ENCODE assay signal across 1 cellular context in the genomic region with DNA sequence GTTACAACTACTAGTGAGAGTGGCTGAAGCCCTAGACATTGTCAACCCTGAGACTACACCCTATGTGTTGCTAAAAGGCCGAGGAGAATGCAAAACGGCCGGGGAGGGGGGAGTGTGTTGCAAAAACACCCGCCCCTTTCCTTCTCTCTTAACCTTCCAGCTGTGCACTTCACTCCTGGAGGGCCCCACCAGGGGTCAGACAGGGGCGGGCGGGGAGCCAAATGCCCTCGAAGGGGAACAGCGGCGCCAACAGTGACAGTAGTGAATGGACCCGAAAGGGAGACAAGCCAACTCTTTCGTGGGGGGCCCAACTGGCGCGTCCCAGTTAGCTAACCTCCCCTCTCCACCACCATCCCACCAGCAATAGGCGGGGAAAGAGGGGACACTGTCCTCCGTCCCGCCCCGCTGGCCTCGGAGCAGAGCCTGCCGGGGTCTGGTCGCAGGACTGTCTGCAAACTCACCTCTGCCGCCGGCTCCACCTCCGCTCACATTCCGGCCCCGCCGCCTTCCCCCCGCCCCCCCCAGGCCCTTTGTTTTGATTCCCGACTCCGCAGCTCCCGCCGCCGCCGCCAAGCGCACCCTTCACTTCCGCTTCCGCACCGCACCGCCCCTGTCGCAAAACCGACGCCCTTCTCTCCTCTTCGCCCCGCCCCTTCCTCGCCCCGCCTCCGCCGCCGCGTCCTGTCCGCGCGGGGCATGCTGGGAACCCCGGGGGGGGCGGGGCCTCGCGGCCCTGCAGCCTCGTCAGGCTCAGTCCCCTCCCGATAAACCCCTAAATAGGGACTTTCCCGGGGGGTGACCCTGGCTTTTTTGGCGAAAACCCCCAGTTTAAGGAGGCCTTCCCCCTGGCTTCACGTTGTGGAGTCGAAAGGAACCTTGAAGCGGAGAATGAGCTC.
TF ChIP-seq lines count a peak whose summit lies in the region.

A gene with protein sequence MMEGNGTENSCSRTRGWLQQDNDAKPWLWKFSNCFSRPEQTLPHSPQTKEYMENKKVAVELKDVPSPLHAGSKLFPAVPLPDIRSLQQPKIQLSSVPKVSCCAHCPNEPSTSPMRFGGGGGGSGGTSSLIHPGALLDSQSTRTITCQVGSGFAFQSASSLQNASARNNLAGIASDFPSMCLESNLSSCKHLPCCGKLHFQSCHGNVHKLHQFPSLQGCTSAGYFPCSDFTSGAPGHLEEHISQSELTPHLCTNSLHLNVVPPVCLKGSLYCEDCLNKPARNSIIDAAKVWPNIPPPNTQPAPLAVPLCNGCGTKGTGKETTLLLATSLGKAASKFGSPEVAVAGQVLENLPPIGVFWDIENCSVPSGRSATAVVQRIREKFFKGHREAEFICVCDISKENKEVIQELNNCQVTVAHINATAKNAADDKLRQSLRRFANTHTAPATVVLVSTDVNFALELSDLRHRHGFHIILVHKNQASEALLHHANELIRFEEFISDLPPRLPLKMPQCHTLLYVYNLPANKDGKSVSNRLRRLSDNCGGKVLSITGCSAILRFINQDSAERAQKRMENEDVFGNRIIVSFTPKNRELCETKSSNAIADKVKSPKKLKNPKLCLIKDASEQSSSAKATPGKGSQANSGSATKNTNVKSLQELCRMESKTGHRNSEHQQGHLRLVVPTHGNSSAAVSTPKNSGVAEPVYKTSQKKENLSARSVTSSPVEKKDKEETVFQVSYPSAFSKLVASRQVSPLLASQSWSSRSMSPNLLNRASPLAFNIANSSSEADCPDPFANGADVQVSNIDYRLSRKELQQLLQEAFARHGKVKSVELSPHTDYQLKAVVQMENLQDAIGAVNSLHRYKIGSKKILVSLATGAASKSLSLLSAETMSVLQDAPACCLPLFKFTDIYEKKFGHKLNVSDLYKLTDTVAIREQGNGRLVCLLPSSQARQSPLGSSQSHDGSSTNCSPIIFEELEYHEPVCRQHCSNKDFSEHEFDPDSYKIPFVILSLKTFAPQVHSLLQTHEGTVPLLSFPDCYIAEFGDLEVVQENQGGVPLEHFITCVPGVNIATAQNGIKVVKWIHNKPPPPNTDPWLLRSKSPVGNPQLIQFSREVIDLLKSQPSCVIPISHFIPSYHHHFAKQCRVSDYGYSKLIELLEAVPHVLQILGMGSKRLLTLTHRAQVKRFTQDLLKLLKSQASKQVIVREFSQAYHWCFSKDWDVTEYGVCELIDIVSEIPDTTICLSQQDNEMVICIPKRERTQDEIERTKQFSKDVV (N-terminal part only) (minus strand): TSS at position 598 of the 896 bp plus-strand sequence. CDS start 3,921 bp downstream, outside the sequence.

TF ChIP-seq in K562, 482 proteins besides CTCF, POLR2A, EP300 and RAD21 (continued from another document and continues in another):
- TF ChIP-seq ZBTB43 (CRISPR knock-in tag; IDR thresholded peaks at IDR 0.05) (no peak), TRIM25 (IDR thresholded peaks at IDR 0.05; ENCODE audit: borderline replicate concordance) (no peak), SP2 (IDR thresholded peaks at IDR 0.05; ENCODE audit: extremely low read depth, low read depth, low read length, poor library complexity, severe bottlenecking) (no peak), SLC30A9 (CRISPR knock-in tag; IDR thresholded peaks at IDR 0.05) (no peak), SMARCE1 (IDR thresholded peaks at IDR 0.05) (no peak), CHD1 (IDR thresholded peaks at IDR 0.05; ENCODE audit: low read length) (no peak), C11orf30 (IDR thresholded peaks at IDR 0.05; ENCODE audit: low read depth) (peak; percentile 75; the same call in 1 of the 2 replicates), SIX5 (IDR thresholded peaks at IDR 0.05; ENCODE audit: borderline replicate concordance in 1 of 2, insufficient read depth in 1 of 2, low read depth in 1 of 2, low read length in 2 of 2) (0 out of 4 replicates have a peak, but pooled peaks of 1 of the 2 experiments have one; percentile 26), ZNF3 (CRISPR knock-in tag; IDR thresholded peaks at IDR 0.05) (no peak), GABPB1 (CRISPR knock-in tag; IDR thresholded peaks at IDR 0.05) (peak; percentile 86; the same call in 1 of the 2 replicates), CHCHD3 (CRISPR knock-in tag; IDR thresholded peaks at IDR 0.05) (peak; percentile 94), ZZZ3 (IDR thresholded peaks at IDR 0.05) (no peak), SMAD4 (CRISPR knock-in tag; conservative IDR thresholded peaks at IDR 0.05) (peak; percentile 93), HLTF (IDR thresholded peaks at IDR 0.05) (no peak), ARID4B (CRISPR knock-in tag; IDR thresholded peaks at IDR 0.05) (no peak; the same call in 1 of the 2 replicates), ESRRB (CRISPR knock-in tag; IDR thresholded peaks at IDR 0.05; ENCODE audit: borderline replicate concordance) (no peak), RBM34 (IDR thresholded peaks at IDR 0.05; ENCODE audit: borderline replicate concordance, insufficient read depth, low read length) (no peak), ZNF778 (CRISPR knock-in tag; IDR thresholded peaks at IDR 0.05) (no peak), CHD2 (IDR thresholded peaks at IDR 0.05; ENCODE audit: low read depth, low read length) (peak; percentile 6; the same call in 1 of the 2 replicates), E2F3 (CRISPR knock-in tag; IDR thresholded peaks at IDR 0.05) (no peak), FOXM1 (IDR thresholded peaks at IDR 0.05; ENCODE audit: low read depth) (no peak), FOXM1 (CRISPR knock-in tag; IDR thresholded peaks at IDR 0.05; ENCODE audit: low read depth) (no peak), ADNP (tag; IDR thresholded peaks at IDR 0.05) (no peak), POLR2H (tag; IDR thresholded peaks at IDR 0.05; ENCODE audit: low read depth) (peak; percentile 92), RBBP5 (IDR thresholded peaks at IDR 0.05; ENCODE audit: borderline replicate concordance, insufficient read depth, low read length, poor library complexity, severe bottlenecking) (peak; percentile 70), MEF2D (tag; conservative IDR thresholded peaks at IDR 0.05; ENCODE audit: low read depth) (no peak), PURB (CRISPR knock-in tag; IDR thresholded peaks at IDR 0.05; ENCODE audit: low read depth) (no peak), CLOCK (CRISPR knock-in tag; IDR thresholded peaks at IDR 0.05; ENCODE audit: borderline replicate concordance) (no peak), ZNF57 (CRISPR knock-in tag; IDR thresholded peaks at IDR 0.05) (no peak), CHD4 (IDR thresholded peaks at IDR 0.05; ENCODE audit: insufficient read depth, insufficient replicate concordance, low read depth, low read length, poor library complexity, severe bottlenecking) (no peak), STAT5B (CRISPR knock-in tag; IDR thresholded peaks at IDR 0.05) (no peak)
- TF ChIP-seq, protein P1, sequence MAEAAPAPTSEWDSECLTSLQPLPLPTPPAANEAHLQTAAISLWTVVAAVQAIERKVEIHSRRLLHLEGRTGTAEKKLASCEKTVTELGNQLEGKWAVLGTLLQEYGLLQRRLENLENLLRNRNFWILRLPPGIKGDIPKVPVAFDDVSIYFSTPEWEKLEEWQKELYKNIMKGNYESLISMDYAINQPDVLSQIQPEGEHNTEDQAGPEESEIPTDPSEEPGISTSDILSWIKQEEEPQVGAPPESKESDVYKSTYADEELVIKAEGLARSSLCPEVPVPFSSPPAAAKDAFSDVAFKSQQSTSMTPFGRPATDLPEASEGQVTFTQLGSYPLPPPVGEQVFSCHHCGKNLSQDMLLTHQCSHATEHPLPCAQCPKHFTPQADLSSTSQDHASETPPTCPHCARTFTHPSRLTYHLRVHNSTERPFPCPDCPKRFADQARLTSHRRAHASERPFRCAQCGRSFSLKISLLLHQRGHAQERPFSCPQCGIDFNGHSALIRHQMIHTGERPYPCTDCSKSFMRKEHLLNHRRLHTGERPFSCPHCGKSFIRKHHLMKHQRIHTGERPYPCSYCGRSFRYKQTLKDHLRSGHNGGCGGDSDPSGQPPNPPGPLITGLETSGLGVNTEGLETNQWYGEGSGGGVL (CRISPR knock-in tag; IDR thresholded peaks at IDR 0.05) = no peak
- TF ChIP-seq, protein P2, sequence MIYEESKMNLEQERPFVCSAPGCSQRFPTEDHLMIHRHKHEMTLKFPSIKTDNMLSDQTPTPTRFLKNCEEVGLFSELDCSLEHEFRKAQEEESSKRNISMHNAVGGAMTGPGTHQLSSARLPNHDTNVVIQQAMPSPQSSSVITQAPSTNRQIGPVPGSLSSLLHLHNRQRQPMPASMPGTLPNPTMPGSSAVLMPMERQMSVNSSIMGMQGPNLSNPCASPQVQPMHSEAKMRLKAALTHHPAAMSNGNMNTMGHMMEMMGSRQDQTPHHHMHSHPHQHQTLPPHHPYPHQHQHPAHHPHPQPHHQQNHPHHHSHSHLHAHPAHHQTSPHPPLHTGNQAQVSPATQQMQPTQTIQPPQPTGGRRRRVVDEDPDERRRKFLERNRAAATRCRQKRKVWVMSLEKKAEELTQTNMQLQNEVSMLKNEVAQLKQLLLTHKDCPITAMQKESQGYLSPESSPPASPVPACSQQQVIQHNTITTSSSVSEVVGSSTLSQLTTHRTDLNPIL (CRISPR knock-in tag; IDR thresholded peaks at IDR 0.05) = no peak
- TF ChIP-seq, protein P3, sequence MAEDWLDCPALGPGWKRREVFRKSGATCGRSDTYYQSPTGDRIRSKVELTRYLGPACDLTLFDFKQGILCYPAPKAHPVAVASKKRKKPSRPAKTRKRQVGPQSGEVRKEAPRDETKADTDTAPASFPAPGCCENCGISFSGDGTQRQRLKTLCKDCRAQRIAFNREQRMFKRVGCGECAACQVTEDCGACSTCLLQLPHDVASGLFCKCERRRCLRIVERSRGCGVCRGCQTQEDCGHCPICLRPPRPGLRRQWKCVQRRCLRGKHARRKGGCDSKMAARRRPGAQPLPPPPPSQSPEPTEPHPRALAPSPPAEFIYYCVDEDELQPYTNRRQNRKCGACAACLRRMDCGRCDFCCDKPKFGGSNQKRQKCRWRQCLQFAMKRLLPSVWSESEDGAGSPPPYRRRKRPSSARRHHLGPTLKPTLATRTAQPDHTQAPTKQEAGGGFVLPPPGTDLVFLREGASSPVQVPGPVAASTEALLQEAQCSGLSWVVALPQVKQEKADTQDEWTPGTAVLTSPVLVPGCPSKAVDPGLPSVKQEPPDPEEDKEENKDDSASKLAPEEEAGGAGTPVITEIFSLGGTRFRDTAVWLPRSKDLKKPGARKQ (CRISPR knock-in tag; IDR thresholded peaks at IDR 0.05) = no peak
